Comparison of ENCODE assay signal across 19 cellular contexts in genomic region chr5:151144922-151145321, GRCh38. TPM values are rescaled to one million over a fixed set of nuclear protein-coding genes. Genes with fewer than 3 reads are reported as not detected.
A peak's percentile ranks its signal among the peaks of the same experiment; 100 is the strongest.
DNase-seq lines count a peak whose midpoint lies in the region; ATAC-seq and TF ChIP-seq lines count a peak whose summit lies in the region.
"Had no signal": no experiment of that assay in that cellular context is flagged by ENCODE, and none has a peak within 500 bp of the region (broad histone marks: within the 10 kb centered on the region; RNA-seq: fewer than 3 reads in every experiment).

No MANE protein-coding gene starts in this region.

- TF ChIP-seq CTCF in natural killer cell (IDR thresholded peaks at IDR 0.05): no peak

- intact Hi-C loops in CD4-positive, alpha-beta memory T cell (cut with micrococcal nuclease): no loop called here
- intact Hi-C loops in natural killer cell (cut with micrococcal nuclease): no loop called here

- peak overlapping the region in 5 of 8 donors; percentile 29 to 79 (median 48) for H3K4me3 Mint-ChIP-seq in CD4-positive, alpha-beta memory T cell
- H3K4me3 Mint-ChIP-seq in activated naive CD8-positive, alpha-beta T cell treated with anti-CD3 and anti-CD28 coated beads for 36 hours: peak overlapping the region; percentile 9
- H3K4me3 Mint-ChIP-seq in natural killer cell: no peak overlapping the region
- H3K4me3 Mint-ChIP-seq: activated CD8-positive, alpha-beta T cell treated with anti-CD3 and anti-CD28 coated beads, Interleukin-2, amount 10 ng/mL, durations not matched to agents 7 days and 5 days had no signal

- no peaks in the 10 kb centered on the region for H3K27me3 ChIP-seq in CD4-positive, alpha-beta memory T cell (ENCODE audit: insufficient read depth, low read length)

- H3K4me1 ChIP-seq in CD4-positive, alpha-beta memory T cell (ENCODE audit: insufficient read depth, low read length): peaks cover 100% of the 10 kb centered on the region

- POLR2A ChIA-PET in CD4-positive, alpha-beta memory T cell (lab: Charles Lee; ENCODE audit: partially characterized antibody): interaction anchor here (0.7 to 13.9 kb wide), 6 partner anchors 8 to 79 kb away, joined by 3 to 249 read pairs (median 4); partner anchors contain the start of genes ANXA6, CCDC69 and TNIP1

- peaks cover 52 to 76% of the 10 kb centered on the region in 2 donors for H3K36me3 Mint-ChIP-seq in CD4-positive, alpha-beta memory T cell
- H3K36me3 Mint-ChIP-seq in activated naive CD8-positive, alpha-beta T cell treated with anti-CD3 and anti-CD28 coated beads for 36 hours: peaks cover 63% of the 10 kb centered on the region
- no peaks in the 10 kb centered on the region for H3K36me3 Mint-ChIP-seq in natural killer cell

- H3K27ac ChIP-seq in CD4-positive, alpha-beta memory T cell (ENCODE audit: low read depth, low read length): peak overlapping the region; percentile 37
- H3K27ac ChIP-seq: KMS-11, lower lobe of right lung had no signal

- peaks cover 42% of the 10 kb centered on the region for H3K36me3 ChIP-seq in CD4-positive, alpha-beta memory T cell (ENCODE audit: insufficient read depth, low read length)

- no peaks in the 10 kb centered on the region for H3K9me3 ChIP-seq in CD4-positive, alpha-beta memory T cell (ENCODE audit: control insufficient read depth in 1 of 2, low read length in 2 of 2)
- H3K9me3 ChIP-seq: lower lobe of right lung had no signal

- no peaks in the 10 kb centered on the region for H3K9me3 Mint-ChIP-seq in CD4-positive, alpha-beta memory T cell
- H3K9me3 Mint-ChIP-seq in activated naive CD8-positive, alpha-beta T cell treated with anti-CD3 and anti-CD28 coated beads for 36 hours: no peaks in the 10 kb centered on the region
- no peaks in the 10 kb centered on the region for H3K9me3 Mint-ChIP-seq in natural killer cell
- H3K9me3 Mint-ChIP-seq: activated naive CD4-positive, alpha-beta T cell treated with anti-CD3 and anti-CD28 coated beads, Interleukin-2, amount 50 U/mL, for 72 hours had no signal

- H3K27ac Mint-ChIP-seq in CD4-positive, alpha-beta memory T cell: peak overlapping the region; percentile 85 to 96 (median 94)
- peak overlapping the region; percentile 69 for H3K27ac Mint-ChIP-seq in activated naive CD8-positive, alpha-beta T cell treated with anti-CD3 and anti-CD28 coated beads for 36 hours
- H3K27ac Mint-ChIP-seq in natural killer cell: peak overlapping the region; percentile 80 to 95

- H3K4me3 ChIP-seq in CD4-positive, alpha-beta memory T cell (ENCODE audit: low read length in 2 of 2): no peak overlapping the region
- H3K4me3 ChIP-seq: lower lobe of right lung had no signal

- peaks cover 78 to 100% (median 93%) of the 10 kb centered on the region in 4 donors for H3K4me1 Mint-ChIP-seq in CD4-positive, alpha-beta memory T cell
- H3K4me1 Mint-ChIP-seq in activated naive CD8-positive, alpha-beta T cell treated with anti-CD3 and anti-CD28 coated beads for 36 hours: peaks cover 93% of the 10 kb centered on the region
- peaks cover 85 to 100% of the 10 kb centered on the region in 2 donors for H3K4me1 Mint-ChIP-seq in natural killer cell

- H3K27me3 Mint-ChIP-seq in CD4-positive, alpha-beta memory T cell: no peaks in the 10 kb centered on the region
- no peaks in the 10 kb centered on the region for H3K27me3 Mint-ChIP-seq in activated naive CD8-positive, alpha-beta T cell treated with anti-CD3 and anti-CD28 coated beads for 36 hours
- H3K27me3 Mint-ChIP-seq in natural killer cell (ENCODE audit: low read depth in 2 of 2): no peaks in the 10 kb centered on the region

- ATAC-seq in GM19025 (IDR thresholded peaks at IDR 0.05; ENCODE audit: low read depth, unreplicated experiment) (peak; percentile 39), natural killer cell (no peak), HG02870 (IDR thresholded peaks at IDR 0.05; ENCODE audit: unreplicated experiment) (no peak), GM19351 (IDR thresholded peaks at IDR 0.05; ENCODE audit: unreplicated experiment) (no peak), HG02571 (IDR thresholded peaks at IDR 0.05; ENCODE audit: unreplicated experiment) (no peak)
- ATAC-seq: activated CD8-positive, alpha-beta T cell treated with anti-CD3 and anti-CD28 coated beads, Interleukin-2, amount 10 ng/mL, durations not matched to agents 7 days and 5 days; activated naive CD4-positive, alpha-beta T cell treated with anti-CD3 and anti-CD28 coated beads, Interleukin-2, amount 50 U/mL, for 72 hours; lower lobe of right lung; stimulated activated naive CD8-positive, alpha-beta T cell treated with anti-CD3 and anti-CD28 coated beads, Interleukin-15, Interleukin-2, amounts not matched to agents 100 U/mL and 50 U/mL, for 24 hours had no signal

- DNase-seq in CD4-positive, alpha-beta memory T cell: no peak
- no peak for DNase-seq in activated naive CD8-positive, alpha-beta T cell treated with anti-CD3 and anti-CD28 coated beads for 36 hours
- DNase-seq in natural killer cell: no peak
- DNase-seq in effector CD8-positive, alpha-beta T cell (lab: John Stamatoyannopoulos, UW): no peak
- DNase-seq: activated CD8-positive, alpha-beta T cell treated with anti-CD3 and anti-CD28 coated beads, Interleukin-2, amount 10 ng/mL, durations not matched to agents 7 days and 5 days; activated T-cell treated with anti-CD3 and anti-CD28 coated beads, Interleukin-2, amount 50 U/mL, for 48 hours; lower lobe of right lung; MV-4-11; NCI-H1694; NCI-H2171; RPMI8226; small intestine; stimulated activated naive CD8-positive, alpha-beta T cell treated with anti-CD3 and anti-CD28 coated beads, Interleukin-15, Interleukin-2, amounts not matched to agents 100 U/mL and 50 U/mL, for 24 hours had no signal

- CTCF ChIA-PET in CD4-positive, alpha-beta memory T cell (lab: Charles Lee; ENCODE audit: partially characterized antibody): interaction anchor here (40.5 to 50.2 kb wide), 2 partner anchors 9 to 12 kb away, joined by 2066 read pairs; partner anchors contain the start of gene ANXA6

RNA-seq across cellular contexts. Expression of gene ANXA6, which starts 12.7 kb away (rescaled TPM):
- 100 to 1,000 TPM; 318 to 342 TPM for total RNA-seq in CD4-positive, alpha-beta memory T cell
- 100 to 1,000 TPM; 229 to 330 TPM for polyA plus RNA-seq in CD4-positive, alpha-beta memory T cell
- total RNA-seq in activated naive CD8-positive, alpha-beta T cell treated with anti-CD3 and anti-CD28 coated beads for 36 hours: 100 to 1,000 TPM; 407 to 417 TPM
- total RNA-seq in natural killer cell: 100 to 1,000 TPM; 504 to 629 (median 535) TPM
